13 cellular contexts compared by ENCODE assay signal in the genomic region with DNA sequence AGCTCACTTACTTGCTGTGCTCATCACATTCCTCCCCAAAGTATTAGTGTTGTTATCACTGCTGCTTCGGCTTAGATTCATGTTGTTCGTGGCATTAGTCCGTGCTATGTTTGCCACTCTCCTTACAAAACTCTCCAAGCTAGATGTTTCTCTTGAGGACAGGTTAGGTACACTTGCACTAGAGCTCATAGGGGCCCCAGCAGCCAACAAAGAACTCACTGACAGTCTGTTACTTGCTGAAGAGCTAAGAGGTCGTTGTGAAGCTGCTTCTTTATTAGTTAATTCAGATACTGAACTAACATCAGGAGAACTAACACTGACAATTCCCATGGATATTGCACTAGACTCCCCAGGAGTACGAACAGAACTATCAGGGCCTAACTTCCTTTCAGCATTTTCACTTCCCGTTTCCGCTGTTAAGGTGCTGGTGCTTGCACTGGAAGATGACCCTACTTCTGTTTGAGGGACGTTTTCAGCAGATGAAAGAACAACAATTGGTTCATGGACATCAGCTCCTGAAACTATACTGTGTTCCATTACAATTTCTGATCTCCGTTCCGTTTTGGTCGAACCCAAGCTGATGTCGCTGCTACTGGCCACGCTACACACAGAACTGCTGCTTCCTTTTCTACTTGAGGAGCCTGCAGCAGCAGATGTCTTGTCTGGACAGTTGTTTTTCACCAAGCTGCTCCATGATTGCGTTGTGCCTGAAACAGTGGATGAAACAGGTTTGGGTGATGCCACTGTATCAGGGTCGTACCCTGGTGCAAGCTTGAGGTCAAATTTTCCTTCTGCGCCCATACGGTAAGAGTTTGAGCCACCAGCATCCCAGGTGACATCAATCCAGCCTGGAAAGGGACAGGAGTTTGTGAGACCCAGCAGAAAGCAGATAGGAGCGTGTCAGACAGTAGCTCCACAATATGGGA.
DNase-seq lines count a peak whose midpoint lies in the region; ATAC-seq and TF ChIP-seq lines count a peak whose summit lies in the region.
"Had no signal": no experiment of that assay in that cellular context is flagged by ENCODE, and none has a peak within 500 bp of the region (broad histone marks: within the 10 kb centered on the region; RNA-seq: fewer than 3 reads in every experiment).

No MANE protein-coding gene starts in this region.

- peaks cover 74% of the 10 kb centered on the region for H3K36me3 ChIP-seq in WERI-Rb-1

- no peaks in the 10 kb centered on the region for H3K9me3 ChIP-seq in WERI-Rb-1 (ENCODE audit: severe bottlenecking)
- H3K9me3 ChIP-seq: tibial nerve had no signal

- DNase-seq in activated naive CD4-positive, alpha-beta T cell treated with anti-CD3 and anti-CD28 coated beads, Interleukin-2, amount 50 U/mL, for 72 hours (ENCODE audit: low spot score in 2 of 2), result no peak
- DNase-seq in HL-60 (ENCODE audit: low read depth in 1 of 2, low spot score in 1 of 2), result peak; percentile 28 to 48
- DNase-seq in activated T-helper 2 cell treated with anti-CD3 and anti-CD28 coated beads, Interferon-gamma antibody, Interleukin-2, Interleukin-4, amounts not matched to agents 10 μg/mL and 5 μg/mL and 100 μg/mL, durations not matched to agents 14 hours and 24 hours and 36 hours (ENCODE audit: low spot score), result no peak
- peak; percentile 1 for DNase-seq in stimulated activated naive B cell treated with anti-CD40 and anti-IgM and Interleukin-4, amounts not matched to agents 10 μg/mL and 1 μg/mL and 100 μg/mL, for 72 hours
- DNase-seq in NCI-H2227 (lab: John Stamatoyannopoulos, UW; ENCODE audit: unreplicated experiment), result no peak
- no peak for DNase-seq in WERI-Rb-1
- DNase-seq: activated T-cell treated with anti-CD3 and anti-CD28 coated beads, Interleukin-2, amount 50 U/mL, for 48 hours; AML-193; cerebellar nuclear complex; NCI-H526 treated with DMSO at 0.1 percent for 48 hours had no signal

- peak overlapping the region; percentile 62 for H3K27ac ChIP-seq in HL-60 (replicated peaks)
- H3K27ac ChIP-seq in WERI-Rb-1, result no peak overlapping the region
- H3K27ac ChIP-seq: tibial nerve had no signal

- no peak overlapping the region for H3K4me3 Mint-ChIP-seq in activated naive CD4-positive, alpha-beta T cell treated with anti-CD3 and anti-CD28 coated beads, Interleukin-2, amount 50 U/mL, for 24 hours
- no peak overlapping the region for H3K4me3 Mint-ChIP-seq in activated T-helper 2 cell treated with anti-CD3 and anti-CD28 coated beads, Interferon-gamma antibody, Interleukin-2, Interleukin-4, amounts not matched to agents 10 μg/mL and 5 μg/mL and 100 μg/mL, durations not matched to agents 14 hours and 24 hours and 36 hours (ENCODE audit: low read depth)
- no peak overlapping the region for H3K4me3 Mint-ChIP-seq in stimulated activated naive B cell treated with anti-CD40 and anti-IgM and Interleukin-4, amounts not matched to agents 10 μg/mL and 1 μg/mL and 100 μg/mL, for 72 hours

- H3K27ac Mint-ChIP-seq in activated naive CD4-positive, alpha-beta T cell treated with anti-CD3 and anti-CD28 coated beads, Interleukin-2, amount 50 U/mL, for 24 hours, result peak overlapping the region; percentile 12
- H3K27ac Mint-ChIP-seq in activated naive CD4-positive, alpha-beta T cell treated with anti-CD3 and anti-CD28 coated beads, Interleukin-2, amount 50 U/mL, for 72 hours, result peak overlapping the region in 1 of 2 donors; percentile 57
- peak overlapping the region; percentile 60 for H3K27ac Mint-ChIP-seq in activated T-helper 2 cell treated with anti-CD3 and anti-CD28 coated beads, Interferon-gamma antibody, Interleukin-2, Interleukin-4, amounts not matched to agents 10 μg/mL and 5 μg/mL and 100 μg/mL, durations not matched to agents 14 hours and 24 hours and 36 hours
- peak overlapping the region; percentile 77 for H3K27ac Mint-ChIP-seq in stimulated activated naive B cell treated with anti-CD40 and anti-IgM and Interleukin-4, amounts not matched to agents 10 μg/mL and 1 μg/mL and 100 μg/mL, for 72 hours

- H3K27me3 Mint-ChIP-seq in activated naive CD4-positive, alpha-beta T cell treated with anti-CD3 and anti-CD28 coated beads, Interleukin-2, amount 50 U/mL, for 24 hours, result no peaks in the 10 kb centered on the region
- no peaks in the 10 kb centered on the region for H3K27me3 Mint-ChIP-seq in activated T-helper 2 cell treated with anti-CD3 and anti-CD28 coated beads, Interferon-gamma antibody, Interleukin-2, Interleukin-4, amounts not matched to agents 10 μg/mL and 5 μg/mL and 100 μg/mL, durations not matched to agents 14 hours and 24 hours and 36 hours (ENCODE audit: low read depth)
- H3K27me3 Mint-ChIP-seq in stimulated activated naive B cell treated with anti-CD40 and anti-IgM and Interleukin-4, amounts not matched to agents 10 μg/mL and 1 μg/mL and 100 μg/mL, for 72 hours, result no peaks in the 10 kb centered on the region

- intact Hi-C loops in activated T-helper 2 cell treated with anti-CD3 and anti-CD28 coated beads, Interferon-gamma antibody, Interleukin-2, Interleukin-4, amounts not matched to agents 10 μg/mL and 5 μg/mL and 100 μg/mL, durations not matched to agents 14 hours and 24 hours and 36 hours (cut with micrococcal nuclease), result loop anchor here (5.0 to 10.0 kb wide), 2 partner anchors 246 to 328 kb away; a partner anchor contains a TSS

- peaks cover 25% of the 10 kb centered on the region for H3K36me3 Mint-ChIP-seq in activated naive CD4-positive, alpha-beta T cell treated with anti-CD3 and anti-CD28 coated beads, Interleukin-2, amount 50 U/mL, for 24 hours
- H3K36me3 Mint-ChIP-seq in activated naive CD4-positive, alpha-beta T cell treated with anti-CD3 and anti-CD28 coated beads, Interleukin-2, amount 50 U/mL, for 72 hours, result peaks cover 5 to 23% of the 10 kb centered on the region in 2 donors
- H3K36me3 Mint-ChIP-seq in activated T-helper 2 cell treated with anti-CD3 and anti-CD28 coated beads, Interferon-gamma antibody, Interleukin-2, Interleukin-4, amounts not matched to agents 10 μg/mL and 5 μg/mL and 100 μg/mL, durations not matched to agents 14 hours and 24 hours and 36 hours (ENCODE audit: low read depth), result peaks cover 64% of the 10 kb centered on the region
- peaks cover 17 to 35% of the 10 kb centered on the region in 2 donors for H3K36me3 Mint-ChIP-seq in stimulated activated naive B cell treated with anti-CD40 and anti-IgM and Interleukin-4, amounts not matched to agents 10 μg/mL and 1 μg/mL and 100 μg/mL, for 72 hours

- TF ChIP-seq CTCF in HL-60 (IDR thresholded peaks at IDR 0.05; ENCODE audit: insufficient read depth, low read length) (no peak), WERI-Rb-1 (IDR thresholded peaks at IDR 0.05; ENCODE audit: low read depth, low read length) (no peak)

- H3K9me3 Mint-ChIP-seq in activated naive CD4-positive, alpha-beta T cell treated with anti-CD3 and anti-CD28 coated beads, Interleukin-2, amount 50 U/mL, for 24 hours, result no peaks in the 10 kb centered on the region
- no peaks in the 10 kb centered on the region for H3K9me3 Mint-ChIP-seq in activated naive CD4-positive, alpha-beta T cell treated with anti-CD3 and anti-CD28 coated beads, Interleukin-2, amount 50 U/mL, for 72 hours
- H3K9me3 Mint-ChIP-seq in activated T-helper 2 cell treated with anti-CD3 and anti-CD28 coated beads, Interferon-gamma antibody, Interleukin-2, Interleukin-4, amounts not matched to agents 10 μg/mL and 5 μg/mL and 100 μg/mL, durations not matched to agents 14 hours and 24 hours and 36 hours, result no peaks in the 10 kb centered on the region
- no peaks in the 10 kb centered on the region for H3K9me3 Mint-ChIP-seq in stimulated activated naive B cell treated with anti-CD40 and anti-IgM and Interleukin-4, amounts not matched to agents 10 μg/mL and 1 μg/mL and 100 μg/mL, for 72 hours

- peaks cover 29% of the 10 kb centered on the region for H3K4me1 Mint-ChIP-seq in activated naive CD4-positive, alpha-beta T cell treated with anti-CD3 and anti-CD28 coated beads, Interleukin-2, amount 50 U/mL, for 24 hours
- peaks cover 30% of the 10 kb centered on the region for H3K4me1 Mint-ChIP-seq in activated T-helper 2 cell treated with anti-CD3 and anti-CD28 coated beads, Interferon-gamma antibody, Interleukin-2, Interleukin-4, amounts not matched to agents 10 μg/mL and 5 μg/mL and 100 μg/mL, durations not matched to agents 14 hours and 24 hours and 36 hours (ENCODE audit: low read depth)
- H3K4me1 Mint-ChIP-seq in stimulated activated naive B cell treated with anti-CD40 and anti-IgM and Interleukin-4, amounts not matched to agents 10 μg/mL and 1 μg/mL and 100 μg/mL, for 72 hours, result peaks cover 10% of the 10 kb centered on the region in 2 donors

- H3K27me3 ChIP-seq in HL-60 (ENCODE audit: insufficient read depth, poor library complexity, severe bottlenecking), result no peaks in the 10 kb centered on the region
- no peaks in the 10 kb centered on the region for H3K27me3 ChIP-seq in WERI-Rb-1 (ENCODE audit: insufficient read depth, low read depth, severe bottlenecking)
- H3K27me3 ChIP-seq: tibial nerve had no signal

- no peak for ATAC-seq in activated naive CD4-positive, alpha-beta T cell treated with anti-CD3 and anti-CD28 coated beads, Interleukin-2, amount 50 U/mL, for 72 hours
- peak; percentile 77 to 78 for ATAC-seq in stimulated activated naive B cell treated with anti-CD40 and anti-IgM and Interleukin-4, amounts not matched to agents 10 μg/mL and 1 μg/mL and 100 μg/mL, for 72 hours (replicated peaks)
- ATAC-seq in GM21576 (IDR thresholded peaks at IDR 0.05; ENCODE audit: unreplicated experiment), result no peak

- H3K4me3 ChIP-seq in HL-60 (replicated peaks; ENCODE audit: insufficient read depth, low read length) (no peak overlapping the region), WERI-Rb-1 (ENCODE audit: low read depth, low read length) (no peak overlapping the region)
- H3K4me3 ChIP-seq: tibial nerve had no signal

Comparison
In these comparisons a context has a peak if more than half of its experiments do, and no peak if none do; other contexts are left out.
1. ATAC-seq: peak in stimulated activated naive B cell treated with anti-CD40 and anti-IgM and Interleukin-4, amounts not matched to agents 10 μg/mL and 1 μg/mL and 100 μg/mL, for 72 hours (2 of 2); none in activated naive CD4-positive, alpha-beta T cell treated with anti-CD3 and anti-CD28 coated beads, Interleukin-2, amount 50 U/mL, for 72 hours (0 of 2) and GM21576 (single experiment).
2. DNase-seq: peak in HL-60 (2 of 2) and stimulated activated naive B cell treated with anti-CD40 and anti-IgM and Interleukin-4, amounts not matched to agents 10 μg/mL and 1 μg/mL and 100 μg/mL, for 72 hours (single experiment); none in activated naive CD4-positive, alpha-beta T cell treated with anti-CD3 and anti-CD28 coated beads, Interleukin-2, amount 50 U/mL, for 72 hours (0 of 2), activated T-helper 2 cell treated with anti-CD3 and anti-CD28 coated beads, Interferon-gamma antibody, Interleukin-2, Interleukin-4, amounts not matched to agents 10 μg/mL and 5 μg/mL and 100 μg/mL, durations not matched to agents 14 hours and 24 hours and 36 hours (single experiment), NCI-H2227 (single experiment) and WERI-Rb-1 (single experiment).